Comparison of ENCODE assay signal across 13 cellular contexts in the genomic region with DNA sequence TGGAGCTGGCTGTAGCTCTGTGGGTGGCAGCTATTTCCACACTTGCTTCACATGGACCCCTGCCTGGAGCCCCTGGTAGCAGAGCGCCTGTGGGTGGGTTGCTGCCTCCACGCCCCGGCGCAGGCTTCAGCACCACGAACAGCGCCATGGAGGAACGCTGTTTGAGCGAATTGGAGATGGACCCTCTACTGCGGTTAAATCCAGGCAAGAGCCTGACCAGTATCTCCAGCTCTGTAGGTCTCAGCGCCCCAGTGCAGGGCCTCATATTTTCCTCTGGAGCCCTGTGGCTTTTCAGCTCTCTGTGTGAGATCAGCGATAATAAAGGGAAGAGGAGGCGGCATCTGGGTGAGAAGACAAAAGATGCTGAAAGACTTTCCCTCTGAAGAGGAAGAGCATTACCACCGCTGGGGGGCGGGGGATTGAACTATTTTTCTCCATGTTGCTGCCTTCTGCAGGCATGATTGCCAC. TPM values are rescaled to one million over a fixed set of nuclear protein-coding genes. Genes with fewer than 3 reads are reported as not detected.
DNase-seq lines count a peak whose midpoint lies in the region; TF ChIP-seq lines count a peak whose summit lies in the region.
"Had no signal": no experiment of that assay in that cellular context is flagged by ENCODE, and none has a peak within 500 bp of the region (broad histone marks: within the 10 kb centered on the region; RNA-seq: fewer than 3 reads in every experiment).

No MANE protein-coding gene starts in this region.

- CTCF ChIA-PET in activated naive CD4-positive, alpha-beta T cell treated with anti-CD3 and anti-CD28 coated beads, Interleukin-2, amount 10 ng/mL, durations not matched to agents 7 days and 5 days (lab: Charles Lee): interaction anchor here (0.5 kb wide), 1 partner anchor 749 kb away, joined by 3 read pairs; no protein-coding TSS in a partner anchor

- 4% methylated on average over 14 of the region's 14 CpGs for WGBS in smooth muscle cell (ENCODE audit: low lambda C conversion rate)

- TF ChIP-seq CTCF in fibroblast of pulmonary artery (IDR thresholded peaks at IDR 0.05; ENCODE audit: low read length, missing control alignments) (no peak), smooth muscle cell (IDR thresholded peaks at IDR 0.05; ENCODE audit: borderline replicate concordance, insufficient read depth, poor library complexity, severe bottlenecking) (no peak)

- no peak overlapping the region for H3K27ac Mint-ChIP-seq in activated naive CD4-positive, alpha-beta T cell treated with anti-CD3 and anti-CD28 coated beads, Interleukin-2, amount 10 ng/mL, durations not matched to agents 7 days and 5 days
- H3K27ac Mint-ChIP-seq: activated B cell treated with CpG ODN at 0.5 μM for 24 hours; CD4-positive, alpha-beta memory T cell had no signal

- H3K4me2 ChIP-seq in smooth muscle cell: no peak overlapping the region

- H3K27me3 ChIP-seq in smooth muscle cell (ENCODE audit: low read depth): peaks cover 61% of the 10 kb centered on the region

- no peaks in the 10 kb centered on the region for H3F3A ChIP-seq in smooth muscle cell (ENCODE audit: low read depth)

- H3K36me3 ChIP-seq in smooth muscle cell (ENCODE audit: low read depth): no peaks in the 10 kb centered on the region

- no peaks in the 10 kb centered on the region for H3K36me3 Mint-ChIP-seq in activated naive CD4-positive, alpha-beta T cell treated with anti-CD3 and anti-CD28 coated beads, Interleukin-2, amount 10 ng/mL, durations not matched to agents 7 days and 5 days
- H3K36me3 Mint-ChIP-seq: CD4-positive, alpha-beta memory T cell had no signal

- no peaks in the 10 kb centered on the region for H3K79me2 ChIP-seq in smooth muscle cell (ENCODE audit: low read depth)

- no peak overlapping the region for H3K9ac ChIP-seq in smooth muscle cell (ENCODE audit: low read depth)

- no peak overlapping the region for H3K27ac ChIP-seq in smooth muscle cell (ENCODE audit: low read depth)

- peaks cover 38% of the 10 kb centered on the region for H3K27me3 Mint-ChIP-seq in activated naive CD4-positive, alpha-beta T cell treated with anti-CD3 and anti-CD28 coated beads, Interleukin-2, amount 10 ng/mL, durations not matched to agents 7 days and 5 days

- H3K4me3 ChIP-seq in fibroblast of pulmonary artery (replicated peaks; ENCODE audit: low read depth, low read length) (no peak overlapping the region), smooth muscle cell (no peak overlapping the region)

- no peak overlapping the region for H3K4me3 Mint-ChIP-seq in activated naive CD4-positive, alpha-beta T cell treated with anti-CD3 and anti-CD28 coated beads, Interleukin-2, amount 10 ng/mL, durations not matched to agents 7 days and 5 days
- H3K4me3 Mint-ChIP-seq: activated B cell treated with CpG ODN at 0.5 μM for 24 hours; CD4-positive, alpha-beta memory T cell; central memory CD8-positive, alpha-beta T cell had no signal

- no peak overlapping the region for H2AFZ ChIP-seq in smooth muscle cell (ENCODE audit: low read depth)

- peaks cover 11% of the 10 kb centered on the region for H3K4me1 ChIP-seq in smooth muscle cell (ENCODE audit: low read depth)

- no peaks in the 10 kb centered on the region for H4K20me1 ChIP-seq in smooth muscle cell (ENCODE audit: low read depth)

- peak; percentile 49 for DNase-seq in activated naive CD4-positive, alpha-beta T cell treated with anti-CD3 and anti-CD28 coated beads, Interleukin-2, amount 10 ng/mL, durations not matched to agents 7 days and 5 days
- no peak for DNase-seq in activated naive CD4-positive, alpha-beta T cell treated with anti-CD3 and anti-CD28 coated beads, Interleukin-2, amount 50 U/mL, for 16 hours
- DNase-seq in OCI-M1 (lab: John Stamatoyannopoulos, UW) (peak; percentile 68), fibroblast of pulmonary artery (ENCODE audit: low read depth) (peak; percentile 43), smooth muscle cell (lab: John Stamatoyannopoulos, UW; ENCODE audit: unreplicated experiment) (peak; percentile 16), NCI-H187 (lab: John Stamatoyannopoulos, UW) (no peak), midbrain (lab: John Stamatoyannopoulos, UW) (no peak), NCI-H2171 treated with DMSO at 0.1 percent for 48 hours (lab: John Stamatoyannopoulos, UW) (no peak)
- DNase-seq: activated B cell treated with CpG ODN at 0.5 μM for 24 hours; CD4-positive, alpha-beta memory T cell; NCI-H524 treated with DMSO at 0.1 percent for 48 hours; stimulated activated CD4-positive, alpha-beta T cell treated with anti-CD3 and anti-CD28 coated beads, Interleukin-12 subunit alpha, Interleukin-12 subunit beta, amount 100 ng/mL, for 4 hours had no signal

- H3K9me3 ChIP-seq in smooth muscle cell (replicated peaks; ENCODE audit: low read depth): no peaks in the 10 kb centered on the region

- no peaks in the 10 kb centered on the region for H3K4me1 Mint-ChIP-seq in activated naive CD4-positive, alpha-beta T cell treated with anti-CD3 and anti-CD28 coated beads, Interleukin-2, amount 10 ng/mL, durations not matched to agents 7 days and 5 days
- H3K4me1 Mint-ChIP-seq: central memory CD8-positive, alpha-beta T cell had no signal

- no peaks in the 10 kb centered on the region for H3K9me3 Mint-ChIP-seq in activated naive CD4-positive, alpha-beta T cell treated with anti-CD3 and anti-CD28 coated beads, Interleukin-2, amount 10 ng/mL, durations not matched to agents 7 days and 5 days
- H3K9me3 Mint-ChIP-seq: activated B cell treated with CpG ODN at 0.5 μM for 24 hours had no signal

RNA-seq across cellular contexts. Expression of gene ONECUT2, which starts 12.0 kb away (rescaled TPM):
- total RNA-seq in smooth muscle cell: 0.04 TPM in 1 of 2 replicates, not detected in the other
- not detected in 2 replicates for polyA plus RNA-seq in smooth muscle cell
- total RNA-seq: activated B cell treated with CpG ODN at 0.5 μM for 24 hours; CD4-positive, alpha-beta memory T cell had no signal
- polyA plus RNA-seq: CD4-positive, alpha-beta memory T cell had no signal

Comparison
In these comparisons a context has a peak if more than half of its experiments do, and no peak if none do; other contexts are left out.
1. DNase-seq: peak in activated naive CD4-positive, alpha-beta T cell treated with anti-CD3 and anti-CD28 coated beads, Interleukin-2, amount 10 ng/mL, durations not matched to agents 7 days and 5 days (single experiment), OCI-M1 (single experiment), fibroblast of pulmonary artery (single experiment) and smooth muscle cell (single experiment); none in activated naive CD4-positive, alpha-beta T cell treated with anti-CD3 and anti-CD28 coated beads, Interleukin-2, amount 50 U/mL, for 16 hours (single experiment), NCI-H187 (0 of 2), midbrain (single experiment) and NCI-H2171 treated with DMSO at 0.1 percent for 48 hours (single experiment).